1 cellular context compared by ENCODE assay signal in genomic region chr1:23369335-23370013, GRCh38.
A peak's percentile ranks its signal among the peaks of the same experiment; 100 is the strongest.
TF ChIP-seq lines count a peak whose summit lies in the region.

TSS of gene ZNF436 (minus strand) at chr1:23369836. CDS start at chr1:23368005, 1,831 bp downstream.

TF ChIP-seq in K562, 482 proteins besides CTCF, POLR2A, EP300 and RAD21 (continued from another document):
- TF ChIP-seq TRIM25 (IDR thresholded peaks at IDR 0.05; ENCODE audit: borderline replicate concordance) (no peak), BRF2 (IDR thresholded peaks at IDR 0.05; ENCODE audit: borderline replicate concordance, insufficient read depth, insufficient read length) (no peak), DMBX1 (CRISPR knock-in tag; IDR thresholded peaks at IDR 0.05; ENCODE audit: borderline replicate concordance) (no peak; the same call in 1 of the 2 replicates), ZNF184 (CRISPR knock-in tag; IDR thresholded peaks at IDR 0.05) (no peak), YY1 (IDR thresholded peaks at IDR 0.05; ENCODE audit: borderline replicate concordance in 1 of 3, control insufficient read depth in 1 of 3, extremely low read depth in 1 of 3, insufficient read depth in 3 of 3, insufficient read length in 1 of 3, insufficient replicate concordance in 2 of 3, low read depth in 1 of 3, low read length in 2 of 3) (peak in 1 of 3 experiments; percentile 10), ZBTB12 (CRISPR knock-in tag; IDR thresholded peaks at IDR 0.05) (no peak), KLF1 (tag; IDR thresholded peaks at IDR 0.05) (no peak), SMARCA4 (IDR thresholded peaks at IDR 0.05) (peak; percentile 19; the same call in 1 of the 2 replicates), ELF2 (CRISPR knock-in tag; IDR thresholded peaks at IDR 0.05) (no peak), ZNF511 (CRISPR knock-in tag; IDR thresholded peaks at IDR 0.05) (no peak), MIER1 (IDR thresholded peaks at IDR 0.05; ENCODE audit: low read depth) (0 out of 2 replicates have a peak, but pooled peaks have one; percentile 20), MNT (conservative IDR thresholded peaks at IDR 0.05) (no peak), CREB3L1 (IDR thresholded peaks at IDR 0.05; ENCODE audit: borderline replicate concordance, low read depth) (peak; percentile 12; the same call in 1 of the 2 replicates), WHSC1 (IDR thresholded peaks at IDR 0.05; ENCODE audit: low read length) (no peak), NKRF (IDR thresholded peaks at IDR 0.05; ENCODE audit: borderline replicate concordance) (no peak), CBFA2T3 (IDR thresholded peaks at IDR 0.05) (no peak), ZNF707 (CRISPR knock-in tag; conservative IDR thresholded peaks at IDR 0.05) (no peak), NCOA1 (IDR thresholded peaks at IDR 0.05; ENCODE audit: low read depth) (0 out of 2 replicates have a peak, but pooled peaks have one; percentile 8), BCOR (IDR thresholded peaks at IDR 0.05) (0 out of 2 replicates have a peak, but pooled peaks have one; percentile 1), HIVEP1 (CRISPR knock-in tag; IDR thresholded peaks at IDR 0.05) (no peak), NR2F6 (CRISPR knock-in tag; IDR thresholded peaks at IDR 0.05) (0 out of 2 replicates have a peak, but pooled peaks have one; percentile 24), SMAD3 (CRISPR knock-in tag; conservative IDR thresholded peaks at IDR 0.05) (0 out of 2 replicates have a peak, but pooled peaks have one; percentile 34), KLF6 (CRISPR knock-in tag; IDR thresholded peaks at IDR 0.05; ENCODE audit: borderline replicate concordance) (no peak), LCOR (CRISPR knock-in tag; IDR thresholded peaks at IDR 0.05) (peak; percentile 65; the same call in 1 of the 2 replicates), ZNF696 (CRISPR knock-in tag; conservative IDR thresholded peaks at IDR 0.05) (no peak), HNRNPH1 (optimal IDR thresholded peaks at IDR 0.05; ENCODE audit: low read depth, low read length) (no peak), BCLAF1 (IDR thresholded peaks at IDR 0.05; ENCODE audit: borderline replicate concordance in 1 of 2, control insufficient read depth in 1 of 2, low read depth in 2 of 2, low read length in 1 of 2) (no peak), NCOA4 (IDR thresholded peaks at IDR 0.05; ENCODE audit: partially characterized antibody) (no peak), SFPQ (IDR thresholded peaks at IDR 0.05; ENCODE audit: low read depth, low read length) (no peak), ZKSCAN3 (CRISPR knock-in tag; IDR thresholded peaks at IDR 0.05) (no peak), SMARCA5 (IDR thresholded peaks at IDR 0.05) (peak; percentile 10; the same call in 1 of the 2 replicates), SREBF2 (CRISPR knock-in tag; IDR thresholded peaks at IDR 0.05) (0 out of 2 replicates have a peak, but pooled peaks have one; percentile 68), ERF (CRISPR knock-in tag; IDR thresholded peaks at IDR 0.05) (0 out of 2 replicates have a peak, but pooled peaks have one; percentile 29), NCOR1 (IDR thresholded peaks at IDR 0.05) (no peak), SUPT5H (IDR thresholded peaks at IDR 0.05) (no peak; the same call in 1 of the 2 replicates), PCBP1 (IDR thresholded peaks at IDR 0.05; ENCODE audit: low read depth, low read length, poor library complexity, severe bottlenecking) (no peak), ZBTB49 (CRISPR knock-in tag; IDR thresholded peaks at IDR 0.05; ENCODE audit: borderline replicate concordance) (no peak)
TF ChIP-seq in K562: peak in this region for 68.
